In the genomic region with DNA sequence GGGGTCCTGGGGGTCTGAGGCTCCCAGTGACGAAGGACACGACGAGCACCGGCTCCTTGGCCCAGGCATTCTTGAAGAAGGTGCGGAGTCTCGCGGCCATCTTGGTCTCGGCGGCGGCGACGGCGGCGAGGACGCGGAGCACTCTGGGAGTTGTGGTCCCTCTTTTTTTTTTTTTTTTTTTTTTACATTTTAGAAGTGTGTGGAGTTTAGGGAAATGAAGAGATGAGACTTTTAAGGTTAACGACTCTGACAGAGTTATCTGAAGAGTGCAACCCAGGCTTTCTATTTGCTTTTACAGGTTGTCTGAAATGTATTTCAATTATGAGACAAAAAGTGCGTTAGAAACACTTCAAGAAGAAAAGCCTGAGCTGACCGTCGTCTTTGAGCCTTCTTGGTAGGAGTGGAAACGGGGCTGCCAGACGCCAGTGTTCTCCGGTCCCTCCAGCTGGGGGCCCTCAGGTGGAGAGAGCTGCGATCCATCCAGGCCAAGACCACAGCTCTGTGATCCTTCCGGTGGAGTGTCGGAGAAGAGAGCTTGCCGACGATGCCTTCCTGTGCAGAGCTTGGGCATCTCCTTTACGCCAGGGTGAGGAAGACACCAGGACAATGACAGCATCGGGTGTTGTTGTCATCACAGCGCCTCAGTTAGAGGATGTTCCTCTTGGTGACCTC, we compare ENCODE assay signal across 8 cellular contexts. TPM values are rescaled to one million over a fixed set of nuclear protein-coding genes. Genes with fewer than 3 reads are reported as not detected.
DNase-seq lines count a peak whose midpoint lies in the region; ATAC-seq and TF ChIP-seq lines count a peak whose summit lies in the region.

No MANE protein-coding gene starts in this region.

- peak overlapping the region; percentile 82 for H3K4me2 ChIP-seq in smooth muscle cell

- H3K27me3 ChIP-seq in Peyer's patch (no peaks in the 10 kb centered on the region), colonic mucosa (no peaks in the 10 kb centered on the region), kidney epithelial cell (ENCODE audit: control insufficient read depth, insufficient read depth, low read length) (no peaks in the 10 kb centered on the region), smooth muscle cell (ENCODE audit: low read depth) (no peaks in the 10 kb centered on the region)

- intact Hi-C loops in activated CD8-positive, alpha-beta T cell treated with anti-CD3 and anti-CD28 coated beads for 36 hours (cut with micrococcal nuclease), result no loop called here
- intact Hi-C loops in colonic mucosa (cut with DNase I), result loop anchor here (10.0 kb wide), 1 partner anchor 53 kb away; no protein-coding TSS in a partner anchor

- H3K79me2 ChIP-seq in smooth muscle cell (ENCODE audit: low read depth), result no peaks in the 10 kb centered on the region

- peaks cover 12% of the 10 kb centered on the region for H3K36me3 Mint-ChIP-seq in activated CD8-positive, alpha-beta T cell treated with anti-CD3 and anti-CD28 coated beads for 36 hours (ENCODE audit: low read depth)
- peaks cover 23% of the 10 kb centered on the region for H3K36me3 Mint-ChIP-seq in activated CD8-positive, alpha-beta T cell treated with anti-CD3 and anti-CD28 coated beads, Interleukin-2, amount 10 ng/mL, durations not matched to agents 7 days and 5 days (ENCODE audit: low read depth)

- no peak for TF ChIP-seq POLR2A in Peyer's patch (IDR thresholded peaks at IDR 0.05)

- H3K9me3 ChIP-seq in Peyer's patch (no peaks in the 10 kb centered on the region), colonic mucosa (no peaks in the 10 kb centered on the region), smooth muscle cell (replicated peaks; ENCODE audit: low read depth) (no peaks in the 10 kb centered on the region)

- DNase-seq in activated CD8-positive, alpha-beta T cell treated with anti-CD3 and anti-CD28 coated beads for 36 hours, result peak; percentile 21
- no peak for DNase-seq in activated CD8-positive, alpha-beta T cell treated with anti-CD3 and anti-CD28 coated beads, Interleukin-2, amount 10 ng/mL, durations not matched to agents 7 days and 5 days
- DNase-seq in Peyer's patch (peak in 2 of 3 donors; percentile 71 to 72), colonic mucosa (peak; percentile 56), kidney epithelial cell (ENCODE audit: low read depth) (peak; percentile 12), smooth muscle cell (lab: John Stamatoyannopoulos, UW; ENCODE audit: unreplicated experiment) (no peak)
- no peak for DNase-seq in activated CD4-positive, CD25-positive, alpha-beta regulatory T cell treated with anti-CD3 and anti-CD28 coated beads, Interleukin-2, amount 50 U/mL, for 72 hours

- H3K9ac ChIP-seq in colonic mucosa (ENCODE audit: low read depth in 2 of 2, low read length in 2 of 2), result peak overlapping the region; percentile 43 to 50
- H3K9ac ChIP-seq in smooth muscle cell (ENCODE audit: low read depth), result peak overlapping the region; percentile 80

- H3K36me3 ChIP-seq in Peyer's patch (no peaks in the 10 kb centered on the region), colonic mucosa (no peaks in the 10 kb centered on the region), kidney epithelial cell (ENCODE audit: control insufficient read depth, insufficient read depth, low read length) (no peaks in the 10 kb centered on the region), smooth muscle cell (ENCODE audit: low read depth) (no peaks in the 10 kb centered on the region)

- no peak overlapping the region for H3K4me3 Mint-ChIP-seq in activated CD8-positive, alpha-beta T cell treated with anti-CD3 and anti-CD28 coated beads for 36 hours
- no peak overlapping the region for H3K4me3 Mint-ChIP-seq in activated CD8-positive, alpha-beta T cell treated with anti-CD3 and anti-CD28 coated beads, Interleukin-2, amount 10 ng/mL, durations not matched to agents 7 days and 5 days

- H3K27ac ChIP-seq in Peyer's patch, result peak overlapping the region; percentile 25 to 55 (median 52)
- no peak overlapping the region for H3K27ac ChIP-seq in colonic mucosa
- H3K27ac ChIP-seq in smooth muscle cell (ENCODE audit: low read depth), result no peak overlapping the region

- H3K4me1 ChIP-seq in Peyer's patch (no peaks in the 10 kb centered on the region), colonic mucosa (no peaks in the 10 kb centered on the region), smooth muscle cell (ENCODE audit: low read depth) (no peaks in the 10 kb centered on the region)

- H3K4me3 ChIP-seq in Peyer's patch, result peak overlapping the region in 3 of 4 donors; percentile 28 to 54 (median 48)
- peak overlapping the region; percentile 15 for H3K4me3 ChIP-seq in colonic mucosa
- peak overlapping the region; percentile 42 for H3K4me3 ChIP-seq in kidney epithelial cell (ENCODE audit: low read depth, low read length)
- peak overlapping the region; percentile 59 for H3K4me3 ChIP-seq in smooth muscle cell

- CTCF ChIA-PET in activated CD8-positive, alpha-beta T cell treated with anti-CD3 and anti-CD28 coated beads for 36 hours (lab: Charles Lee), result interaction anchor here (1.4 to 1.7 kb wide), 2 partner anchors 12 to 58 kb away, joined by 3 to 4 read pairs; no protein-coding TSS in a partner anchor
- CTCF ChIA-PET in activated CD8-positive, alpha-beta T cell treated with anti-CD3 and anti-CD28 coated beads, Interleukin-2, amount 10 ng/mL, durations not matched to agents 7 days and 5 days (lab: Charles Lee), result interaction anchor here (1.5 kb wide), 1 partner anchor 58 kb away, joined by 6 read pairs; no protein-coding TSS in a partner anchor

- no peaks in the 10 kb centered on the region for H3K9me3 Mint-ChIP-seq in activated CD8-positive, alpha-beta T cell treated with anti-CD3 and anti-CD28 coated beads for 36 hours
- H3K9me3 Mint-ChIP-seq in activated CD8-positive, alpha-beta T cell treated with anti-CD3 and anti-CD28 coated beads, Interleukin-2, amount 10 ng/mL, durations not matched to agents 7 days and 5 days (ENCODE audit: insufficient read depth), result no peaks in the 10 kb centered on the region

- no peaks in the 10 kb centered on the region for H3F3A ChIP-seq in smooth muscle cell (ENCODE audit: low read depth)

- no peaks in the 10 kb centered on the region for H4K20me1 ChIP-seq in smooth muscle cell (ENCODE audit: low read depth)

- H3K27ac Mint-ChIP-seq in activated CD8-positive, alpha-beta T cell treated with anti-CD3 and anti-CD28 coated beads for 36 hours, result no peak overlapping the region
- no peak overlapping the region for H3K27ac Mint-ChIP-seq in activated CD8-positive, alpha-beta T cell treated with anti-CD3 and anti-CD28 coated beads, Interleukin-2, amount 10 ng/mL, durations not matched to agents 7 days and 5 days

- TF ChIP-seq CTCF in activated CD8-positive, alpha-beta T cell treated with anti-CD3 and anti-CD28 coated beads for 36 hours (IDR thresholded peaks at IDR 0.05), result no peak
- TF ChIP-seq CTCF in Peyer's patch (IDR thresholded peaks at IDR 0.05), result no peak
- TF ChIP-seq CTCF in colonic mucosa (IDR thresholded peaks at IDR 0.05), result no peak
- TF ChIP-seq CTCF in kidney epithelial cell (IDR thresholded peaks at IDR 0.05; ENCODE audit: insufficient read depth, low read length, poor library complexity, severe bottlenecking), result no peak
- no peak for TF ChIP-seq CTCF in smooth muscle cell (IDR thresholded peaks at IDR 0.05; ENCODE audit: borderline replicate concordance, insufficient read depth, poor library complexity, severe bottlenecking)

- POLR2A ChIA-PET in activated CD8-positive, alpha-beta T cell treated with anti-CD3 and anti-CD28 coated beads for 36 hours (lab: Charles Lee), result no interaction called here
- POLR2A ChIA-PET in activated CD8-positive, alpha-beta T cell treated with anti-CD3 and anti-CD28 coated beads, Interleukin-2, amount 10 ng/mL, durations not matched to agents 7 days and 5 days (lab: Charles Lee), result interaction anchor here (0.6 kb wide), 1 partner anchor 120 kb away, joined by 4 read pairs; no protein-coding TSS in a partner anchor

- 35% methylated on average over 31 of the region's 31 CpGs for WGBS in smooth muscle cell (ENCODE audit: low lambda C conversion rate)

- H2AFZ ChIP-seq in smooth muscle cell (ENCODE audit: low read depth), result peak overlapping the region; percentile 88

- no peaks in the 10 kb centered on the region for H3K27me3 Mint-ChIP-seq in activated CD8-positive, alpha-beta T cell treated with anti-CD3 and anti-CD28 coated beads for 36 hours
- no peaks in the 10 kb centered on the region for H3K27me3 Mint-ChIP-seq in activated CD8-positive, alpha-beta T cell treated with anti-CD3 and anti-CD28 coated beads, Interleukin-2, amount 10 ng/mL, durations not matched to agents 7 days and 5 days (ENCODE audit: low read depth)

- H3K4me1 Mint-ChIP-seq in activated CD8-positive, alpha-beta T cell treated with anti-CD3 and anti-CD28 coated beads for 36 hours (ENCODE audit: low read depth), result no peaks in the 10 kb centered on the region
- H3K4me1 Mint-ChIP-seq in activated CD8-positive, alpha-beta T cell treated with anti-CD3 and anti-CD28 coated beads, Interleukin-2, amount 10 ng/mL, durations not matched to agents 7 days and 5 days (ENCODE audit: low read depth), result no peaks in the 10 kb centered on the region

- no peak for ATAC-seq in activated CD8-positive, alpha-beta T cell treated with anti-CD3 and anti-CD28 coated beads for 36 hours
- ATAC-seq in activated CD8-positive, alpha-beta T cell treated with anti-CD3 and anti-CD28 coated beads, Interleukin-2, amount 10 ng/mL, durations not matched to agents 7 days and 5 days, result no peak
- ATAC-seq in HG03439 (IDR thresholded peaks at IDR 0.05; ENCODE audit: unreplicated experiment), result no peak

RNA-seq across cellular contexts. Expression of a gene that starts 9.7 kb away (rescaled TPM):
- total RNA-seq in activated CD8-positive, alpha-beta T cell treated with anti-CD3 and anti-CD28 coated beads for 36 hours, result not detected
- not detected for total RNA-seq in activated CD8-positive, alpha-beta T cell treated with anti-CD3 and anti-CD28 coated beads, Interleukin-2, amount 10 ng/mL, durations not matched to agents 7 days and 5 days
- total RNA-seq in Peyer's patch (not detected), colonic mucosa (not detected), kidney epithelial cell (not detected in 2 replicates), smooth muscle cell (not detected in 2 replicates)
- not detected in 2 replicates for polyA plus RNA-seq in smooth muscle cell

RNA-seq across cellular contexts. Expression of a gene that starts 32.3 kb away (rescaled TPM):
- total RNA-seq in activated CD8-positive, alpha-beta T cell treated with anti-CD3 and anti-CD28 coated beads for 36 hours, result 1 to 10 TPM; 3.2 to 3.6 TPM
- 1 to 10 TPM; 4.5 to 4.7 TPM for total RNA-seq in activated CD8-positive, alpha-beta T cell treated with anti-CD3 and anti-CD28 coated beads, Interleukin-2, amount 10 ng/mL, durations not matched to agents 7 days and 5 days
- 1 to 10 TPM in 1 of 4 donors, under 1 TPM in 2, not detected in 1; 0.47 to 9.1 (median 0.67) TPM for total RNA-seq in Peyer's patch
- 1 to 10 TPM in 1 of 2 donors, under 1 TPM in 1; 0.22 to 2.2 TPM for total RNA-seq in colonic mucosa
- 1.5 and 2.4 TPM in 2 replicates for total RNA-seq in kidney epithelial cell
- 0.58 and 1.3 TPM in 2 replicates for total RNA-seq in smooth muscle cell
- polyA plus RNA-seq in smooth muscle cell, result 1.3 and 1.4 TPM in 2 replicates

Comparison
In these comparisons a context has a peak if more than half of its experiments do, and no peak if none do; other contexts are left out.
1. DNase-seq: peak in activated CD8-positive, alpha-beta T cell treated with anti-CD3 and anti-CD28 coated beads for 36 hours (single experiment), Peyer's patch (2 of 3), colonic mucosa (single experiment) and kidney epithelial cell (single experiment); none in activated CD8-positive, alpha-beta T cell treated with anti-CD3 and anti-CD28 coated beads, Interleukin-2, amount 10 ng/mL, durations not matched to agents 7 days and 5 days (single experiment), smooth muscle cell (single experiment) and activated CD4-positive, CD25-positive, alpha-beta regulatory T cell treated with anti-CD3 and anti-CD28 coated beads, Interleukin-2, amount 50 U/mL, for 72 hours (single experiment).
2. H3K27ac ChIP-seq: peak in Peyer's patch (4 of 4); none in colonic mucosa (single experiment) and smooth muscle cell (single experiment).
3. Peak in every context shown above with its lines, with median percentiles within 50 percentile points of each other: H3K4me3 ChIP-seq.